In genomic region chr10:6247041-6247712, GRCh38 we compare ENCODE assay signal across 15 cellular contexts. TPM values are rescaled to one million over a fixed set of nuclear protein-coding genes. Genes with fewer than 3 reads are reported as not detected.
DNase-seq lines count a peak whose midpoint lies in the region; ATAC-seq and TF ChIP-seq lines count a peak whose summit lies in the region.
"Had no signal": no experiment of that assay in that cellular context is flagged by ENCODE, and none has a peak within 500 bp of the region (broad histone marks: within the 10 kb centered on the region; RNA-seq: fewer than 3 reads in every experiment).

No MANE protein-coding gene starts in this region.

- peaks cover 14% of the 10 kb centered on the region for H3K4me1 Mint-ChIP-seq in nephron
- peaks cover 9% of the 10 kb centered on the region for H3K4me1 Mint-ChIP-seq in type B pancreatic cell (ENCODE audit: unreplicated experiment)
- H3K4me1 Mint-ChIP-seq: mesothelial cell of epicardium had no signal

- H3K36me3 Mint-ChIP-seq in nephron (ENCODE audit: low read depth) (no peaks in the 10 kb centered on the region), type B pancreatic cell (no peaks in the 10 kb centered on the region)
- H3K36me3 Mint-ChIP-seq: mesothelial cell of epicardium had no signal

- H4K20me1 ChIP-seq in Karpas-422 (ENCODE audit: insufficient read depth, low read depth, low read length), result no peaks in the 10 kb centered on the region

- no peaks in the 10 kb centered on the region for H3K9me3 Mint-ChIP-seq in nephron
- no peaks in the 10 kb centered on the region for H3K9me3 Mint-ChIP-seq in type B pancreatic cell
- H3K9me3 Mint-ChIP-seq: activated T-cell treated with anti-CD3 and anti-CD28 coated beads, Interleukin-2, amount 50 U/mL, for 24 hours; effector memory CD8-positive, alpha-beta T cell; mesothelial cell of epicardium had no signal

- H3K27ac Mint-ChIP-seq in nephron (peak overlapping the region; percentile 88 to 95 (median 94)), type B pancreatic cell (peak overlapping the region; percentile 56)
- H3K27ac Mint-ChIP-seq: activated T-cell treated with anti-CD3 and anti-CD28 coated beads, Interleukin-2, amount 50 U/mL, for 24 hours; effector memory CD8-positive, alpha-beta T cell; mesothelial cell of epicardium had no signal

- H3K36me3 ChIP-seq in Karpas-422 (ENCODE audit: insufficient read depth, low read length), result no peaks in the 10 kb centered on the region

- H3K4me3 ChIP-seq in Karpas-422 (ENCODE audit: low read length), result no peak overlapping the region

- H3K27me3 Mint-ChIP-seq in nephron (ENCODE audit: low read depth), result no peaks in the 10 kb centered on the region
- peaks cover 7% of the 10 kb centered on the region for H3K27me3 Mint-ChIP-seq in type B pancreatic cell
- H3K27me3 Mint-ChIP-seq: activated T-cell treated with anti-CD3 and anti-CD28 coated beads, Interleukin-2, amount 50 U/mL, for 24 hours; effector memory CD8-positive, alpha-beta T cell had no signal

- H3K4me1 ChIP-seq in Karpas-422 (ENCODE audit: low read length), result no peaks in the 10 kb centered on the region

- no peaks in the 10 kb centered on the region for H3K9me2 ChIP-seq in Karpas-422 (replicated peaks; ENCODE audit: insufficient read depth, low read length)

- DNase-seq in caudate nucleus (lab: John Stamatoyannopoulos, UW) (peak in 30 of 61 donors; percentile 26 to 83 (median 46)), Right ventricle myocardium superior (no peak), type B pancreatic cell (ENCODE audit: extremely low spot score, unreplicated experiment) (no peak), NCI-H510A treated with DMSO at 0.1 percent for 48 hours (lab: John Stamatoyannopoulos, UW) (no peak), Karpas-422 (no peak), NCI-H2227 treated with DMSO at 0.1 percent for 48 hours (lab: John Stamatoyannopoulos, UW) (no peak)
- DNase-seq: activated CD4-positive, CD25-positive, alpha-beta regulatory T cell treated with anti-CD3 and anti-CD28 coated beads, Interleukin-2, amount 50 U/mL, for 72 hours; activated T-cell treated with anti-CD3 and anti-CD28 coated beads, Interleukin-2, amount 50 U/mL, for 24 hours; effector memory CD8-positive, alpha-beta T cell; NCI-H1048; NCI-H345; OCI-M1; T-helper 1 cell had no signal

- no peaks in the 10 kb centered on the region for H3K79me2 ChIP-seq in Karpas-422 (ENCODE audit: low read length)

- no peak overlapping the region for H3K9ac ChIP-seq in Karpas-422 (ENCODE audit: low read length)

- no peaks in the 10 kb centered on the region for H3K9me3 ChIP-seq in Karpas-422 (ENCODE audit: low read length)

- no peaks in the 10 kb centered on the region for H3K27me3 ChIP-seq in Karpas-422 (ENCODE audit: low read length)

- no peak overlapping the region for H2AFZ ChIP-seq in Karpas-422 (ENCODE audit: low read length)

- intact Hi-C loops in Right ventricle myocardium superior (cut with DNase I), result no loop called here

- no peak overlapping the region for H3K4me2 ChIP-seq in Karpas-422 (ENCODE audit: low read depth, low read length, poor library complexity, severe bottlenecking)

- H3K4me3 Mint-ChIP-seq in nephron (peak overlapping the region in 1 of 3 experiments; percentile 22), type B pancreatic cell (no peak overlapping the region)
- H3K4me3 Mint-ChIP-seq: activated T-cell treated with anti-CD3 and anti-CD28 coated beads, Interleukin-2, amount 50 U/mL, for 24 hours; effector memory CD8-positive, alpha-beta T cell; mesothelial cell of epicardium had no signal

- ATAC-seq in Right ventricle myocardium superior (ENCODE audit: poor library complexity), result peak; percentile 25
- ATAC-seq: effector memory CD8-positive, alpha-beta T cell had no signal

- peak overlapping the region; percentile 91 for H3K27ac ChIP-seq in caudate nucleus (ENCODE audit: low read depth, low read length)
- H3K27ac ChIP-seq in Karpas-422 (ENCODE audit: low read length), result no peak overlapping the region

- TF ChIP-seq CTCF in nephron (IDR thresholded peaks at IDR 0.05; ENCODE audit: unreplicated experiment in 3 of 3) (no peak), type B pancreatic cell (conservative IDR thresholded peaks at IDR 0.05) (no peak)

RNA-seq across cellular contexts. Expression of gene PFKFB3, which starts 44.4 kb away (rescaled TPM):
- 24.7 TPM for total RNA-seq in Right ventricle myocardium superior
- total RNA-seq in type B pancreatic cell (ENCODE audit: low replicate concordance), result 14.0 and 30.2 TPM in 2 replicates
- 43.6 and 61.2 TPM in 2 replicates for total RNA-seq in Karpas-422 (2014; rRNA removed; shearing (Covaris generic); ENCODE audit: low replicate concordance)
